10 cellular contexts compared by ENCODE assay signal in the genomic region with DNA sequence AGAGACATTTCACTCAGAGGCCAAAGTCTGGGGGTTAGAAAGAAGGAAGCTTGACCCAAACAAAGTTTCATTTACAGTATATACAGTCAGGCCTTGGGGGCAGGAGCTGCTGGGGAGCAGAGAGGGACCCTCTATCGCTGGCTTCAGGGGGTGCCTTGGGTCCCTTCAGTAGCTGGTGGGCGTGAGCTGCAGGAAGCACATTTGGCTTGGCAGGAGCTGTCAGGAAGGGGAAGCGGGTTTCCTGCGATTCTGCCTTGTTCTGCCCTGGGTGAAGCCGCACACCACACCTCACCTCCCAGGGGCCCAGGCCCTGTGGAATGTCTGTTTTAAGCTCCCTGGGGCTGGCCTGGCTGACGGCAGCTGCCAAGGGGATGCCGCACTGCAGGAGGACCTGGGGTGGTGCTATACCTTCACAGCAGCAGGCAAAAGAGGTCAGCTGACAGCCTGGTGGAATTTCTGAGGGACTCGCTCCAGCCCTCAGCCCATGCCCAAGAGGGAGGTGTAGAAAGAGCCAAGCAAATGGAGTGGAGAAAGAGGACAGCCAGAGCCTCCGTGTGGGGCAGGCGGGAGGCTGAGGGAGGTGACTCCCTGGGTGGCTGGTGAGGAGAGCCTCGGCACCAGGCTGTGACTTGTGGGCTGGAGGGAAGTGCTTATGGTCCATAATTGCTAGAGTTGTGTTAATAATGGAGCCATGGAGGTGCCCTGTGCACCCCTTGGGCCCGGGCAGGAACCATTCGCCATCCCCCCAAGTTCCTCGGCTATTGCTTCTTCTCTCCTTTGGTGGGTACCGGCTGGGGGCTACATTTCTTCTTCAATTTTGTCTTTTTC. TPM values are rescaled to one million over a fixed set of nuclear protein-coding genes. Genes with fewer than 3 reads are reported as not detected.
DNase-seq lines count a peak whose midpoint lies in the region; ATAC-seq and TF ChIP-seq lines count a peak whose summit lies in the region.
"Had no signal": no experiment of that assay in that cellular context is flagged by ENCODE, and none has a peak within 500 bp of the region (broad histone marks: within the 10 kb centered on the region; RNA-seq: fewer than 3 reads in every experiment).

No MANE protein-coding gene starts in this region.

- H3K4me3 ChIP-seq in breast epithelium = no peak overlapping the region
- H3K4me3 ChIP-seq in duodenal mucosa (ENCODE audit: low read depth in 1 of 2, low read length in 2 of 2) = no peak overlapping the region
- H3K4me3 ChIP-seq in aorta (ENCODE audit: low read length in 2 of 2) = no peak overlapping the region

- POLR2A ChIA-PET in MCF 10A (lab: Yijun Ruan, JAX) = interaction anchor here (1.6 kb wide), 1 partner anchor 23 kb away, joined by 4 read pairs; no protein-coding TSS in a partner anchor
- POLR2A ChIA-PET in HEK293T (lab: Yijun Ruan, JAX) = no interaction called here

- peak overlapping the region in 1 of 2 donors; percentile 45 for H3K9ac ChIP-seq in duodenal mucosa (ENCODE audit: low read depth in 1 of 2, low read length in 2 of 2)

- H3K9me3 Mint-ChIP-seq in MCF 10A (ENCODE audit: unreplicated experiment) = no peaks in the 10 kb centered on the region
- no peaks in the 10 kb centered on the region for H3K9me3 Mint-ChIP-seq in activated naive CD4-positive, alpha-beta T cell treated with anti-CD3 and anti-CD28 coated beads, Interleukin-2, amount 10 ng/mL, durations not matched to agents 7 days and 5 days

- no peak for DNase-seq in breast epithelium (ENCODE audit: low spot score in 2 of 2)
- DNase-seq in MCF 10A (ENCODE audit: unreplicated experiment) = no peak
- peak; percentile 42 for DNase-seq in myocyte (ENCODE audit: low read depth)
- DNase-seq in aorta = peak; percentile 51 to 63
- DNase-seq in activated naive CD4-positive, alpha-beta T cell treated with anti-CD3 and anti-CD28 coated beads, Interleukin-2, amount 10 ng/mL, durations not matched to agents 7 days and 5 days = no peak
- DNase-seq in HEK293T (ENCODE audit: extremely low spot score) = no peak
- DNase-seq: glutamatergic neuron; stimulated activated CD4-positive, alpha-beta T cell treated with anti-CD3 and anti-CD28 coated beads, Interleukin-4, amount 100 ng/mL, for 1 hour had no signal

- intact Hi-C loops in breast epithelium (cut with DNase I; ENCODE audit: low total_unique reads) (no loop called here), MCF 10A (cut with micrococcal nuclease) (no loop called here), aorta (cut with DNase I) (no loop called here)

- BruUV-seq in MCF 10A (replicated peaks; lab: Mats Ljungman, UMichigan) = no TSS peak

- no peaks in the 10 kb centered on the region for H3K36me3 ChIP-seq in breast epithelium
- H3K36me3 ChIP-seq in duodenal mucosa (ENCODE audit: control insufficient read depth in 1 of 2, insufficient read depth in 2 of 2, low read length in 2 of 2) = no peaks in the 10 kb centered on the region
- no peaks in the 10 kb centered on the region for H3K36me3 ChIP-seq in aorta (ENCODE audit: control insufficient read depth in 1 of 2, insufficient read depth in 2 of 2, low read length in 1 of 2)

- no peak for ATAC-seq in aorta (ENCODE audit: low FRiP score)
- ATAC-seq in HG02642 (IDR thresholded peaks at IDR 0.05; ENCODE audit: poor library complexity, unreplicated experiment) = no peak

- WGBS in aorta, 2 donors = 88 to 92% methylated on average over 15 of the region's 15 CpGs

- H3K27ac ChIP-seq in breast epithelium = peak overlapping the region; percentile 66 to 79
- H3K27ac ChIP-seq in duodenal mucosa (ENCODE audit: low read depth, low read length) = peak overlapping the region; percentile 76
- no peak overlapping the region for H3K27ac ChIP-seq in aorta (ENCODE audit: low read depth in 1 of 2, low read length in 2 of 2)

- H3K9me3 ChIP-seq in breast epithelium (no peaks in the 10 kb centered on the region), duodenal mucosa (ENCODE audit: control insufficient read depth in 1 of 2, low read length in 2 of 2) (no peaks in the 10 kb centered on the region), aorta (ENCODE audit: control insufficient read depth, low read length) (no peaks in the 10 kb centered on the region)

- H3K4me3 Mint-ChIP-seq in MCF 10A (ENCODE audit: unreplicated experiment) = no peak overlapping the region
- no peak overlapping the region for H3K4me3 Mint-ChIP-seq in activated naive CD4-positive, alpha-beta T cell treated with anti-CD3 and anti-CD28 coated beads, Interleukin-2, amount 10 ng/mL, durations not matched to agents 7 days and 5 days

- peaks cover 15% of the 10 kb centered on the region for H3K4me1 Mint-ChIP-seq in MCF 10A (ENCODE audit: insufficient read depth, unreplicated experiment)
- H3K4me1 Mint-ChIP-seq in activated naive CD4-positive, alpha-beta T cell treated with anti-CD3 and anti-CD28 coated beads, Interleukin-2, amount 10 ng/mL, durations not matched to agents 7 days and 5 days = peaks cover 33% of the 10 kb centered on the region

- H3K27me3 Mint-ChIP-seq in MCF 10A (ENCODE audit: insufficient read depth, unreplicated experiment) = no peaks in the 10 kb centered on the region
- peaks cover 40% of the 10 kb centered on the region for H3K27me3 Mint-ChIP-seq in activated naive CD4-positive, alpha-beta T cell treated with anti-CD3 and anti-CD28 coated beads, Interleukin-2, amount 10 ng/mL, durations not matched to agents 7 days and 5 days

- peaks cover 6% of the 10 kb centered on the region for H3K36me3 Mint-ChIP-seq in MCF 10A (ENCODE audit: insufficient read depth, unreplicated experiment)
- no peaks in the 10 kb centered on the region for H3K36me3 Mint-ChIP-seq in activated naive CD4-positive, alpha-beta T cell treated with anti-CD3 and anti-CD28 coated beads, Interleukin-2, amount 10 ng/mL, durations not matched to agents 7 days and 5 days

- no peak for TF ChIP-seq POLR2A in breast epithelium (IDR thresholded peaks at IDR 0.05)

- H3K27me3 ChIP-seq in breast epithelium = no peaks in the 10 kb centered on the region
- H3K27me3 ChIP-seq in duodenal mucosa (ENCODE audit: control insufficient read depth in 1 of 2, insufficient read depth in 2 of 2, low read length in 2 of 2) = no peaks in the 10 kb centered on the region
- no peaks in the 10 kb centered on the region for H3K27me3 ChIP-seq in aorta (ENCODE audit: control insufficient read depth in 1 of 2, insufficient read depth in 2 of 2, low read length in 1 of 2)

- CTCF ChIA-PET in MCF 10A (lab: Yijun Ruan, JAX) (interaction anchor here (0.6 to 2.4 kb wide), 7 partner anchors 10 to 690 kb away, joined by 3 to 9 read pairs (median 4); no protein-coding TSS in a partner anchor), HEK293T (lab: Yijun Ruan, JAX) (interaction anchor here (1.0 to 2.1 kb wide), 2 partner anchors 14 to 19 kb away, joined by 3 to 9 read pairs; no protein-coding TSS in a partner anchor)
- CTCF ChIA-PET in activated naive CD4-positive, alpha-beta T cell treated with anti-CD3 and anti-CD28 coated beads, Interleukin-2, amount 10 ng/mL, durations not matched to agents 7 days and 5 days (lab: Charles Lee) = interaction anchor here (1.0 to 2.2 kb wide), 5 partner anchors 11 to 172 kb away, joined by 4 to 10 read pairs (median 5); no protein-coding TSS in a partner anchor

- H3K4me1 ChIP-seq in breast epithelium = peaks cover 3 to 9% of the 10 kb centered on the region in 2 donors
- peaks cover 45 to 52% of the 10 kb centered on the region in 2 donors for H3K4me1 ChIP-seq in duodenal mucosa (ENCODE audit: control insufficient read depth in 1 of 2, insufficient read depth in 2 of 2, low read length in 2 of 2)
- no peaks in the 10 kb centered on the region for H3K4me1 ChIP-seq in aorta (ENCODE audit: control insufficient read depth in 1 of 2, insufficient read depth in 2 of 2, low read length in 2 of 2)

- H3K27ac Mint-ChIP-seq in MCF 10A (ENCODE audit: low read depth, unreplicated experiment) = no peak overlapping the region
- H3K27ac Mint-ChIP-seq in activated naive CD4-positive, alpha-beta T cell treated with anti-CD3 and anti-CD28 coated beads, Interleukin-2, amount 10 ng/mL, durations not matched to agents 7 days and 5 days = no peak overlapping the region

- TF ChIP-seq CTCF in breast epithelium (IDR thresholded peaks at IDR 0.05) = no peak
- no peak for TF ChIP-seq CTCF in MCF 10A (IDR thresholded peaks at IDR 0.05; ENCODE audit: unreplicated experiment)

TF ChIP-seq in HEK293T, 16 proteins besides CTCF, POLR2A, EP300 and RAD21:
- TF ChIP-seq FOXM1 (IDR thresholded peaks at IDR 0.05; ENCODE audit: borderline replicate concordance) = no peak
- no peak for TF ChIP-seq SP1 (IDR thresholded peaks at IDR 0.05)
- no peak for TF ChIP-seq HDGF (IDR thresholded peaks at IDR 0.05; ENCODE audit: borderline replicate concordance)
- no peak for TF ChIP-seq CTBP1 (IDR thresholded peaks at IDR 0.05; ENCODE audit: borderline replicate concordance)
- TF ChIP-seq NFRKB (IDR thresholded peaks at IDR 0.05) = no peak
- TF ChIP-seq BHLHE40 (IDR thresholded peaks at IDR 0.05; ENCODE audit: borderline replicate concordance) = no peak
- TF ChIP-seq SUZ12 (IDR thresholded peaks at IDR 0.05) = no peak
- no peak for TF ChIP-seq FOXK2 (IDR thresholded peaks at IDR 0.05)
- no peak for TF ChIP-seq ZNF384 (IDR thresholded peaks at IDR 0.05)
- no peak for TF ChIP-seq ELF4 (IDR thresholded peaks at IDR 0.05)
- TF ChIP-seq LEF1 (IDR thresholded peaks at IDR 0.05; ENCODE audit: borderline replicate concordance) = no peak
- TF ChIP-seq TARDBP (IDR thresholded peaks at IDR 0.05) = no peak
- TF ChIP-seq, protein P1, sequence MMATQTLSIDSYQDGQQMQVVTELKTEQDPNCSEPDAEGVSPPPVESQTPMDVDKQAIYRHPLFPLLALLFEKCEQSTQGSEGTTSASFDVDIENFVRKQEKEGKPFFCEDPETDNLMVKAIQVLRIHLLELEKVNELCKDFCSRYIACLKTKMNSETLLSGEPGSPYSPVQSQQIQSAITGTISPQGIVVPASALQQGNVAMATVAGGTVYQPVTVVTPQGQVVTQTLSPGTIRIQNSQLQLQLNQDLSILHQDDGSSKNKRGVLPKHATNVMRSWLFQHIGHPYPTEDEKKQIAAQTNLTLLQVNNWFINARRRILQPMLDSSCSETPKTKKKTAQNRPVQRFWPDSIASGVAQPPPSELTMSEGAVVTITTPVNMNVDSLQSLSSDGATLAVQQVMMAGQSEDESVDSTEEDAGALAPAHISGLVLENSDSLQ (IDR thresholded peaks at IDR 0.05) = no peak
- no peak for TF ChIP-seq L3MBTL2 (conservative IDR thresholded peaks at IDR 0.05)
- TF ChIP-seq ARNT (IDR thresholded peaks at IDR 0.05) = no peak
- TF ChIP-seq FOXA1 (IDR thresholded peaks at IDR 0.05) = no peak

RNA-seq across cellular contexts. Expression of a gene that starts 43.9 kb away (rescaled TPM):
- total RNA-seq in breast epithelium (10 to 100 TPM in 2 of 3 donors, 1 to 10 TPM in 1; 4.3 to 61.2 (median 40.3) TPM), MCF 10A (2022) (9.6 and 13.2 TPM in 2 replicates), myocyte (0.83 and 1.2 TPM in 2 replicates), aorta (10 to 100 TPM in 1 of 2 donors, 1 to 10 TPM in 1; 9.5 to 17.8 TPM)
- polyA plus RNA-seq in myocyte (2012) = 0.62 TPM
- polyA plus RNA-seq in aorta = 1 to 10 TPM in 1 of 2 donors, under 1 TPM in 1; 0.79 to 3.5 TPM

Comparison
In these comparisons a context has a peak if more than half of its experiments do, and no peak if none do; other contexts are left out.
1. DNase-seq: peak in myocyte (single experiment) and aorta (2 of 2); none in breast epithelium (0 of 2), MCF 10A (single experiment), activated naive CD4-positive, alpha-beta T cell treated with anti-CD3 and anti-CD28 coated beads, Interleukin-2, amount 10 ng/mL, durations not matched to agents 7 days and 5 days (single experiment) and HEK293T (single experiment).
2. H3K27ac ChIP-seq: peak in breast epithelium (2 of 2) and duodenal mucosa (single experiment); none in aorta (0 of 2).